8 cellular contexts compared by ENCODE assay signal in genomic region chr14:23302290-23303225, GRCh38. TPM values are rescaled to one million over a fixed set of nuclear protein-coding genes. Genes with fewer than 3 reads are reported as not detected.
A peak's percentile ranks its signal among the peaks of the same experiment; 100 is the strongest.
DNase-seq lines count a peak whose midpoint lies in the region; ATAC-seq and TF ChIP-seq lines count a peak whose summit lies in the region.

PPP1R3E (minus strand) TSS chr14:23302859; CDS start chr14:23302576, 283 bp downstream.

- H3K4me1 ChIP-seq in DND-41 (ENCODE audit: insufficient read depth, low read length) (peaks cover 55% of the 10 kb centered on the region), Loucy (ENCODE audit: insufficient read depth, low read length, poor library complexity, severe bottlenecking) (peaks cover 27% of the 10 kb centered on the region), SJCRH30 (peaks cover 5% of the 10 kb centered on the region; the same call in 1 of the 2 replicates), ovary (ENCODE audit: insufficient read depth) (no peaks in the 10 kb centered on the region), thyroid gland (peaks cover 20 to 35% of the 10 kb centered on the region in 2 donors)

- ATAC-seq in DND-41 (ENCODE audit: insufficient read depth, low read depth) (peak; percentile 44), GM21825 (IDR thresholded peaks at IDR 0.05; ENCODE audit: unreplicated experiment) (peak; percentile 40)

- peaks cover 18% of the 10 kb centered on the region for H3K79me2 ChIP-seq in DND-41 (ENCODE audit: insufficient read depth, low read length)
- peaks cover 49% of the 10 kb centered on the region for H3K79me2 ChIP-seq in Loucy (ENCODE audit: insufficient read depth, low read length)

- H4K20me1 ChIP-seq in DND-41 (ENCODE audit: insufficient read depth, low read length) (no peaks in the 10 kb centered on the region), Loucy (ENCODE audit: insufficient read depth, low read length, poor library complexity, severe bottlenecking) (peaks cover 10% of the 10 kb centered on the region)

- H3K27me3 ChIP-seq in DND-41 (ENCODE audit: insufficient read depth, low read length, poor library complexity) (no peaks in the 10 kb centered on the region), Loucy (ENCODE audit: insufficient read depth, low read length, poor library complexity, severe bottlenecking) (no peaks in the 10 kb centered on the region), SJCRH30 (no peaks in the 10 kb centered on the region), ovary (no peaks in the 10 kb centered on the region), thyroid gland (no peaks in the 10 kb centered on the region)

- TF ChIP-seq POLR2A in ovary (IDR thresholded peaks at IDR 0.05) = no peak
- TF ChIP-seq POLR2A in thyroid gland (IDR thresholded peaks at IDR 0.05) = peak in 1 of 2 donors; percentile 70

- intact Hi-C loops in head of caudate nucleus (cut with DNase I) (loop anchor here (2.0 to 10.0 kb wide), 2 partner anchors 18 to 208 kb away; partner anchors contain the start of genes ACIN1, C14orf119 and PABPN1), ovary (cut with DNase I) (loop anchor here in 3 of 4 donors (2.0 to 5.0 kb wide), 2 partner anchors 18 to 295 kb away; partner anchors contain the start of gene PABPN1 (in 2 of the 3)), thyroid gland (cut with DNase I) (no loop called here)

- H3K4me3 ChIP-seq in DND-41 (ENCODE audit: low read depth in 1 of 2, low read length in 2 of 2) (peak within 1 kb of the TSS; percentile 28 to 77), Loucy (ENCODE audit: low read length, poor library complexity, severe bottlenecking) (peak within 1 kb of the TSS; percentile 79), SJCRH30 (peak within 1 kb of the TSS; percentile 82), ovary (peak within 1 kb of the TSS; percentile 55), thyroid gland (replicated peaks in 1 of 3) (peak within 1 kb of the TSS; percentile 54 to 82 (median 64))

- H3K27ac ChIP-seq in DND-41 (ENCODE audit: low read length) (peak within 1 kb of the TSS; percentile 97), SJCRH30 (peak within 1 kb of the TSS; percentile 81), ovary (peak within 1 kb of the TSS; percentile 92 to 94), thyroid gland (peak within 1 kb of the TSS; percentile 82 to 98 (median 96))

- TF ChIP-seq CTCF in DND-41 (IDR thresholded peaks at IDR 0.05; ENCODE audit: borderline replicate concordance, extremely low read depth, low read length, poor library complexity, severe bottlenecking) (no peak), Loucy (conservative IDR thresholded peaks at IDR 0.05; ENCODE audit: low read length) (no peak), ovary (IDR thresholded peaks at IDR 0.05) (no peak), thyroid gland (IDR thresholded peaks at IDR 0.05) (no peak)

- H3K9me2 ChIP-seq in Loucy (replicated peaks; ENCODE audit: low read depth, low read length) = no peaks in the 10 kb centered on the region

- no peak for TF ChIP-seq EP300 in ovary (IDR thresholded peaks at IDR 0.05)

- H3K9me3 ChIP-seq in DND-41 (ENCODE audit: insufficient read depth, low read length, severe bottlenecking) (no peaks in the 10 kb centered on the region), Loucy (ENCODE audit: insufficient read depth, low read depth, low read length) (no peaks in the 10 kb centered on the region), SJCRH30 (replicated peaks) (no peaks in the 10 kb centered on the region), ovary (no peaks in the 10 kb centered on the region), thyroid gland (no peaks in the 10 kb centered on the region)

- H3K4me2 ChIP-seq in DND-41 (ENCODE audit: insufficient read depth, low read length) (peak within 1 kb of the TSS; percentile 89), Loucy (ENCODE audit: low read depth, low read length, poor library complexity, severe bottlenecking) (peak within 1 kb of the TSS; percentile 83)

- DNase-seq in DND-41 = peak; percentile 83
- peak; percentile 86 for DNase-seq in SJCRH30
- peak; percentile 50 to 85 (median 67) for DNase-seq in activated naive CD4-positive, alpha-beta T cell (lab: John Stamatoyannopoulos, UW)
- DNase-seq in head of caudate nucleus = peak in 41 of 42 donors; percentile 50 to 88 (median 76)
- DNase-seq in ovary = peak; percentile 70 to 80 (median 75)
- peak; percentile 86 to 88 for DNase-seq in thyroid gland

- H3K9ac ChIP-seq in DND-41 (ENCODE audit: low read depth, low read length) (peak within 1 kb of the TSS; percentile 98), Loucy (ENCODE audit: low read depth, low read length, poor library complexity, severe bottlenecking) (peak within 1 kb of the TSS; percentile 95)

- H3F3A ChIP-seq in Loucy (ENCODE audit: low read depth) = no peaks in the 10 kb centered on the region

- 1 to 2% (median 2%) methylated on average over 63 to 81 of the region's 81 CpGs for WGBS in ovary, 3 donors
- 3 to 8% methylated on average over 26 to 42 of the region's 81 CpGs for WGBS in thyroid gland, 2 donors

- H3K36me3 ChIP-seq in DND-41 (ENCODE audit: insufficient read depth, low read length) (peaks cover 31% of the 10 kb centered on the region), Loucy (ENCODE audit: insufficient read depth, low read length) (peaks cover 13% of the 10 kb centered on the region; the same call in 1 of the 2 replicates), SJCRH30 (no peaks in the 10 kb centered on the region), ovary (no peaks in the 10 kb centered on the region), thyroid gland (peaks cover 0 to 5% of the 10 kb centered on the region in 2 donors)

- H2AFZ ChIP-seq in DND-41 (ENCODE audit: low read depth, low read length) (peak within 1 kb of the TSS; percentile 95), Loucy (ENCODE audit: low read length) (peak within 1 kb of the TSS; percentile 97)

RNA-seq across cellular contexts. Expression of gene PPP1R3E, which starts in this region (rescaled TPM):
- total RNA-seq in SJCRH30 (2014; rRNA removed; shearing (Covaris generic)) = 6.6 and 9.7 TPM in 2 replicates
- total RNA-seq in ovary = 10 to 100 TPM in 5 of 7 donors, 1 to 10 TPM in 2; 6.8 to 26.4 (median 21.2) TPM
- polyA plus RNA-seq in ovary = 10 to 100 TPM; 10.7 to 17.3 TPM
- 10 to 100 TPM; 12.6 to 14.5 (median 13.9) TPM for total RNA-seq in thyroid gland

Comparison
In these comparisons a context has a peak if more than half of its experiments do, and no peak if none do; other contexts are left out.
1. Peak in every context shown above with its lines: DNase-seq, ATAC-seq, H3K4me3 ChIP-seq and H3K27ac ChIP-seq.